ENCODE assay signal across 11 cellular contexts in genomic region chr20:37758332-37758731, GRCh38.
DNase-seq lines count a peak whose midpoint lies in the region; ATAC-seq and TF ChIP-seq lines count a peak whose summit lies in the region.
"Had no signal": no experiment of that assay in that cellular context is flagged by ENCODE, and none has a peak within 500 bp of the region (broad histone marks: within the 10 kb centered on the region; RNA-seq: fewer than 3 reads in every experiment).

No MANE protein-coding gene starts in this region.

- H3K27me3 ChIP-seq in brain microvascular endothelial cell (replicated peaks): no peaks in the 10 kb centered on the region

- TF ChIP-seq CTCF in HFF-Myc (IDR thresholded peaks at IDR 0.05; ENCODE audit: low read depth, low read length, missing control alignments) (peak; percentile 16), brain microvascular endothelial cell (IDR thresholded peaks at IDR 0.05; ENCODE audit: low read depth, low read length, missing control alignments) (peak; percentile 51)

- ATAC-seq in left lobe of liver (peak; percentile 50), HG02678 (IDR thresholded peaks at IDR 0.05; ENCODE audit: unreplicated experiment) (no peak), HG03025 (IDR thresholded peaks at IDR 0.05; ENCODE audit: low FRiP score, unreplicated experiment) (no peak)
- ATAC-seq: activated CD4-positive, CD25-positive, alpha-beta regulatory T cell treated with anti-CD3 and anti-CD28 coated beads, Interleukin-2, amount 50 U/mL, for 24 hours had no signal

- peak; percentile 44 for DNase-seq in D341Med (ENCODE audit: low spot score)
- DNase-seq in HFF-Myc (ENCODE audit: extremely low read depth, low read depth): no peak
- DNase-seq in brain microvascular endothelial cell: no peak
- DNase-seq in left lobe of liver (ENCODE audit: low spot score): no peak
- DNase-seq in germinal center (ENCODE audit: low spot score): no peak
- DNase-seq in NCI-H1105 (lab: John Stamatoyannopoulos, UW): no peak
- DNase-seq: PC-9 had no signal

- in situ Hi-C loops in brain microvascular endothelial cell (cut with HindIII; ENCODE audit: low pct_ligation_motif_present, low sequenced_read_pairs): no loop called here

- no peak overlapping the region for H3K27ac ChIP-seq in brain microvascular endothelial cell
- H3K27ac ChIP-seq: PC-9 had no signal

- H3K36me3 ChIP-seq in brain microvascular endothelial cell (replicated peaks): no peaks in the 10 kb centered on the region

- H3K4me3 ChIP-seq in HFF-Myc (replicated peaks; ENCODE audit: low read depth, low read length) (no peak overlapping the region), brain microvascular endothelial cell (ENCODE audit: low read depth, low read length) (no peak overlapping the region)
- H3K4me3 ChIP-seq: PC-9, smooth muscle cell had no signal
